Comparison of ENCODE assay signal across 8 cellular contexts in genomic region chr1:156119503-156120209, GRCh38. TPM values are rescaled to one million over a fixed set of nuclear protein-coding genes. Genes with fewer than 3 reads are reported as not detected.
A peak's percentile ranks its signal among the peaks of the same experiment; 100 is the strongest.
DNase-seq lines count a peak whose midpoint lies in the region; ATAC-seq and TF ChIP-seq lines count a peak whose summit lies in the region.

No MANE protein-coding gene starts in this region.

- peaks cover 57% of the 10 kb centered on the region for H3K4me1 ChIP-seq in HUES6 (ENCODE audit: control insufficient read depth, insufficient read depth, low read length)
- peaks cover 22 to 81% (median 75%) of the 10 kb centered on the region in 5 donors for H3K4me1 ChIP-seq in subcutaneous abdominal adipose tissue (ENCODE audit: control insufficient read depth in 5 of 5, insufficient read depth in 5 of 5, low read length in 5 of 5)

- CTCF ChIA-PET in AG04449 (lab: Yijun Ruan, JAX) = interaction anchor here (0.7 to 46.3 kb wide), 4 partner anchors 8 to 24 kb away, joined by 3 to 1837 read pairs (median 86); partner anchors contain the start of gene MEX3A

- no peak for ATAC-seq in left ventricle myocardium superior
- ATAC-seq in HG03378 (IDR thresholded peaks at IDR 0.05; ENCODE audit: unreplicated experiment) = no peak

- H3K9ac ChIP-seq in HUES6 (ENCODE audit: low read length) (peak overlapping the region; percentile 13), subcutaneous abdominal adipose tissue (ENCODE audit: low read length in 5 of 5) (peak overlapping the region; percentile 30 to 79 (median 51))

- intact Hi-C loops in left ventricle myocardium superior (cut with micrococcal nuclease) = no loop called here

- POLR2A ChIA-PET in AG04449 (lab: Yijun Ruan, JAX) = interaction anchor here (1.0 to 9.7 kb wide), 4 partner anchors 9 to 17 kb away, joined by 3 to 216 read pairs (median 33); no protein-coding TSS in a partner anchor

- H3K36me3 ChIP-seq in HUES6 (ENCODE audit: control insufficient read depth, insufficient read depth, low read length) = no peaks in the 10 kb centered on the region
- peaks cover 0 to 39% (median 27%) of the 10 kb centered on the region in 5 donors for H3K36me3 ChIP-seq in subcutaneous abdominal adipose tissue (ENCODE audit: control insufficient read depth in 5 of 5, insufficient read depth in 5 of 5, low read length in 5 of 5)

- no peak for TF ChIP-seq CTCF in AG04449 (IDR thresholded peaks at IDR 0.05; ENCODE audit: insufficient read depth, low read length, missing control alignments)

- H3K27ac ChIP-seq in HUES6 (ENCODE audit: low read depth, low read length) = no peak overlapping the region
- peak overlapping the region; percentile 97 for H3K27ac ChIP-seq in subcutaneous abdominal adipose tissue (ENCODE audit: low read depth, low read length)

- H3K27me3 ChIP-seq in HUES6 (ENCODE audit: control insufficient read depth, insufficient read depth, low read length) (no peaks in the 10 kb centered on the region), subcutaneous abdominal adipose tissue (ENCODE audit: control insufficient read depth in 5 of 5, insufficient read depth in 4 of 5, low read length in 5 of 5) (no peaks in the 10 kb centered on the region)

- peak overlapping the region; percentile 52 for H3K4me3 ChIP-seq in AG04449 (ENCODE audit: low read depth, low read length)
- no peak overlapping the region; the same call in 1 of the 2 replicates for H3K4me3 ChIP-seq in HUES6 (ENCODE audit: low read depth, low read length)
- peak overlapping the region; percentile 58 to 100 (median 99) for H3K4me3 ChIP-seq in subcutaneous abdominal adipose tissue (ENCODE audit: low read depth in 1 of 5, low read length in 5 of 5)

- no peak for DNase-seq in AG04449 (ENCODE audit: low read depth, low spot score)
- DNase-seq in activated CD8-positive, alpha-beta memory T cell treated with anti-CD3 and anti-CD28 coated beads, Interleukin-2, amount 50 U/mL, for 48 hours = peak; percentile 51
- DNase-seq in left ventricle myocardium superior = peak; percentile 65
- no peak for DNase-seq in NCI-H446 treated with DMSO at 0.1 percent for 48 hours (lab: John Stamatoyannopoulos, UW)
- DNase-seq in stimulated activated CD4-positive, alpha-beta T cell treated with anti-CD3 and anti-CD28 coated beads, Interleukin-4, amount 100 ng/mL, for 1 hour = no peak

- H3K9me3 ChIP-seq in HUES6 (ENCODE audit: control insufficient read depth, insufficient read depth, low read depth, low read length) (no peaks in the 10 kb centered on the region), subcutaneous abdominal adipose tissue (ENCODE audit: control insufficient read depth in 5 of 5, low read length in 5 of 5) (no peaks in the 10 kb centered on the region)

RNA-seq across cellular contexts. Expression of gene LMNA, which starts 5.1 kb away (rescaled TPM):
- total RNA-seq in left ventricle myocardium superior = 252 TPM

RNA-seq across cellular contexts. Expression of gene SEMA4A, which starts 33.7 kb away (rescaled TPM):
- 0.69 TPM for total RNA-seq in left ventricle myocardium superior

RNA-seq across cellular contexts. Expression of gene MEX3A, which starts 37.4 kb away (rescaled TPM):
- total RNA-seq in left ventricle myocardium superior = 0.17 TPM

RNA-seq across cellular contexts. Expression of gene RAB25, which starts 58.7 kb away (rescaled TPM):
- total RNA-seq in left ventricle myocardium superior = not detected

Comparison
In these comparisons a context has a peak if more than half of its experiments do, and no peak if none do; other contexts are left out.
1. DNase-seq: peak in activated CD8-positive, alpha-beta memory T cell treated with anti-CD3 and anti-CD28 coated beads, Interleukin-2, amount 50 U/mL, for 48 hours (single experiment) and left ventricle myocardium superior (single experiment); none in AG04449 (single experiment), NCI-H446 treated with DMSO at 0.1 percent for 48 hours (single experiment) and stimulated activated CD4-positive, alpha-beta T cell treated with anti-CD3 and anti-CD28 coated beads, Interleukin-4, amount 100 ng/mL, for 1 hour (single experiment).